Comparison of ENCODE assay signal across 15 cellular contexts in the genomic region with DNA sequence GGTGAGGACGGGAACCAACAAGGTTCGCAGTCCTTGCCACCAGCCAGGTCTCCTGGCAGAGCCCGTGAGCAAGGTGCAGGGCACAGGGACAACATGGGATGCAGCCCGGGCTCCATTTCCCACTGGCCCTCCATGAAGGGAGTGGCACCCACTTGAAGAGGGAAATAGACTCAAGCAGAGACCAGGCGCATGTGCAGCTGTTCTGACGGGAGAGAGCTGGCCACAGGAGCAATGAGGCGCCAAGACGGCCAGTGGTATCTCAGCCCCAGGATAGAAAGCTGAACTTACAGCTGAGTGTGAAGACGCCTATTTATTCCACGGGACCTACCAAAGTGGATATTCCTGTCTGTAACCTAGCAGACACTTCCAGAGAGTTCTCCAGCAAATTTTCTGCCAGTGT.
"Had no signal": no experiment of that assay in that cellular context is flagged by ENCODE, and none has a peak within 500 bp of the region (broad histone marks: within the 10 kb centered on the region; RNA-seq: fewer than 3 reads in every experiment).

No MANE protein-coding gene starts in this region.

- H3K27ac ChIP-seq: hepatocyte, psoas muscle, SJCRH30 had no signal

- H3K27me3 Mint-ChIP-seq: dendritic cell treated with granulocyte-macrophage colony-stimulating factor and Interleukin-4, amounts not matched to agents 40 ng/mL and 50 ng/mL, for 4 days had no signal

- H3K36me3 ChIP-seq: sigmoid colon, SJCRH30, thyroid gland had no signal

- H3K36me3 Mint-ChIP-seq: mesothelial cell of epicardium had no signal

- ATAC-seq: psoas muscle had no signal

- DNase-seq: activated CD4-positive, alpha-beta T cell treated with anti-CD3 and anti-CD28 coated beads for 1 hour; activated CD4-positive, alpha-beta T cell treated with anti-CD3 and anti-CD28 coated beads, Interleukin-2, amount 50 U/mL, for 48 hours; activated gamma-delta T cell treated with Interleukin-2 at 50 U/mL for 16 hours; activated T-cell treated with anti-CD3 and anti-CD28 coated beads, Interleukin-2, amount 50 U/mL, for 48 hours; cerebellar nuclear complex; erythroblast; occipital lobe; psoas muscle; sigmoid colon; stimulated activated CD4-positive, alpha-beta T cell treated with anti-CD3 and anti-CD28 coated beads, Interleukin-2, amount 100 ng/mL, for 48 hours; thyroid gland had no signal

- H3K27me3 ChIP-seq: hepatocyte, sigmoid colon, SJCRH30, thyroid gland had no signal

- H3K9me3 ChIP-seq: psoas muscle, sigmoid colon, SJCRH30, thyroid gland had no signal

- H3K27ac Mint-ChIP-seq: dendritic cell treated with granulocyte-macrophage colony-stimulating factor and Interleukin-4, amounts not matched to agents 40 ng/mL and 50 ng/mL, for 4 days; mesothelial cell of epicardium had no signal

- H3K4me3 Mint-ChIP-seq: dendritic cell treated with granulocyte-macrophage colony-stimulating factor and Interleukin-4, amounts not matched to agents 40 ng/mL and 50 ng/mL, for 4 days; mesothelial cell of epicardium had no signal

- H3K9me3 Mint-ChIP-seq: dendritic cell treated with granulocyte-macrophage colony-stimulating factor and Interleukin-4, amounts not matched to agents 40 ng/mL and 50 ng/mL, for 4 days; mesothelial cell of epicardium had no signal

- H3K4me3 ChIP-seq: hepatocyte, psoas muscle, sigmoid colon, SJCRH30, thyroid gland had no signal

- H3K4me1 ChIP-seq: psoas muscle had no signal
